ENCODE assay signal across 19 cellular contexts in genomic region chr6:56235245-56235644, GRCh38. TPM values are rescaled to one million over a fixed set of nuclear protein-coding genes. Genes with fewer than 3 reads are reported as not detected.
DNase-seq lines count a peak whose midpoint lies in the region; TF ChIP-seq lines count a peak whose summit lies in the region.
"Had no signal": no experiment of that assay in that cellular context is flagged by ENCODE, and none has a peak within 500 bp of the region (broad histone marks: within the 10 kb centered on the region; RNA-seq: fewer than 3 reads in every experiment).

No MANE protein-coding gene starts in this region.

- H3K9me3 Mint-ChIP-seq in activated T-helper 2 cell treated with anti-CD3 and anti-CD28 coated beads, Interferon-gamma antibody, Interleukin-2, Interleukin-4, amounts not matched to agents 10 μg/mL and 5 μg/mL and 100 μg/mL, durations not matched to agents 14 hours and 24 hours and 36 hours: no peaks in the 10 kb centered on the region

- no peaks in the 10 kb centered on the region for H3K4me1 Mint-ChIP-seq in activated T-helper 2 cell treated with anti-CD3 and anti-CD28 coated beads, Interferon-gamma antibody, Interleukin-2, Interleukin-4, amounts not matched to agents 10 μg/mL and 5 μg/mL and 100 μg/mL, durations not matched to agents 14 hours and 24 hours and 36 hours (ENCODE audit: low read depth)
- H3K4me1 Mint-ChIP-seq: naive thymus-derived CD4-positive, alpha-beta T cell had no signal

- H3K36me3 Mint-ChIP-seq in activated T-helper 2 cell treated with anti-CD3 and anti-CD28 coated beads, Interferon-gamma antibody, Interleukin-2, Interleukin-4, amounts not matched to agents 10 μg/mL and 5 μg/mL and 100 μg/mL, durations not matched to agents 14 hours and 24 hours and 36 hours (ENCODE audit: low read depth): no peaks in the 10 kb centered on the region
- H3K36me3 Mint-ChIP-seq: naive thymus-derived CD4-positive, alpha-beta T cell had no signal

- H3K9me3 ChIP-seq in skeletal muscle tissue (ENCODE audit: control insufficient read depth in 3 of 3, low read length in 3 of 3) (no peaks in the 10 kb centered on the region), hepatocyte (ENCODE audit: low read depth) (no peaks in the 10 kb centered on the region)
- H3K9me3 ChIP-seq: BLaER1 treated with 17β-estradiol and CSF1 and Interleukin-3, amounts not matched to agents 10 nM and 100 nM; heart left ventricle had no signal

- H3K4me2 ChIP-seq in hepatocyte: no peak overlapping the region
- H3K4me2 ChIP-seq: BLaER1 treated with 17β-estradiol and CSF1 and Interleukin-3, amounts not matched to agents 10 nM and 100 nM; smooth muscle cell had no signal

- H3K4me3 Mint-ChIP-seq in activated T-helper 2 cell treated with anti-CD3 and anti-CD28 coated beads, Interferon-gamma antibody, Interleukin-2, Interleukin-4, amounts not matched to agents 10 μg/mL and 5 μg/mL and 100 μg/mL, durations not matched to agents 14 hours and 24 hours and 36 hours (ENCODE audit: low read depth): no peak overlapping the region
- H3K4me3 Mint-ChIP-seq: naive thymus-derived CD4-positive, alpha-beta T cell had no signal

- no peaks in the 10 kb centered on the region for H3K9me2 ChIP-seq in hepatocyte (replicated peaks; ENCODE audit: insufficient read depth)

- H4K20me1 ChIP-seq in hepatocyte (ENCODE audit: insufficient read depth, poor library complexity, severe bottlenecking): no peaks in the 10 kb centered on the region
- H4K20me1 ChIP-seq: BLaER1 treated with 17β-estradiol and CSF1 and Interleukin-3, amounts not matched to agents 10 nM and 100 nM had no signal

- intact Hi-C loops in activated T-helper 2 cell treated with anti-CD3 and anti-CD28 coated beads, Interferon-gamma antibody, Interleukin-2, Interleukin-4, amounts not matched to agents 10 μg/mL and 5 μg/mL and 100 μg/mL, durations not matched to agents 14 hours and 24 hours and 36 hours (cut with micrococcal nuclease): no loop called here

- no peak overlapping the region for H2AFZ ChIP-seq in hepatocyte
- H2AFZ ChIP-seq: parathyroid adenoma had no signal

- peak; percentile 27 for DNase-seq in LNCaP clone FGC (ENCODE audit: low read depth)
- DNase-seq in astrocyte of the hippocampus (ENCODE audit: low read depth, low spot score): peak; percentile 14
- peak; percentile 66 for DNase-seq in fibroblast of the aortic adventitia (ENCODE audit: low read depth)
- no peak for DNase-seq in NAMALWA (ENCODE audit: low spot score)
- no peak for DNase-seq in hepatocyte (ENCODE audit: low spot score)
- DNase-seq in activated T-helper 2 cell treated with anti-CD3 and anti-CD28 coated beads, Interferon-gamma antibody, Interleukin-2, Interleukin-4, amounts not matched to agents 10 μg/mL and 5 μg/mL and 100 μg/mL, durations not matched to agents 14 hours and 24 hours and 36 hours (ENCODE audit: low spot score): no peak
- DNase-seq: activated CD4-positive, alpha-beta T cell treated with anti-CD3 and anti-CD28 coated beads, Interleukin-2, amount 50 U/mL, for 1 hour; amygdala; GDM1; heart left ventricle; naive thymus-derived CD4-positive, alpha-beta T cell; NCI-H187 treated with DMSO at 0.1 percent for 48 hours; stimulated activated CD8-positive, alpha-beta memory T cell treated with anti-CD3 and anti-CD28 coated beads, Interleukin-4, amount 100 ng/mL, for 48 hours; SW 1271 had no signal

- H3K27ac ChIP-seq in skeletal muscle tissue (ENCODE audit: low read depth, low read length) (peak overlapping the region; percentile 21), hepatocyte (no peak overlapping the region)
- H3K27ac ChIP-seq: BLaER1 treated with 17β-estradiol and CSF1 and Interleukin-3, amounts not matched to agents 10 nM and 100 nM; parathyroid adenoma had no signal

- H3K27me3 Mint-ChIP-seq in activated T-helper 2 cell treated with anti-CD3 and anti-CD28 coated beads, Interferon-gamma antibody, Interleukin-2, Interleukin-4, amounts not matched to agents 10 μg/mL and 5 μg/mL and 100 μg/mL, durations not matched to agents 14 hours and 24 hours and 36 hours (ENCODE audit: low read depth): no peaks in the 10 kb centered on the region
- H3K27me3 Mint-ChIP-seq: naive thymus-derived CD4-positive, alpha-beta T cell had no signal

- no peaks in the 10 kb centered on the region for H3K36me3 ChIP-seq in skeletal muscle tissue (ENCODE audit: control insufficient read depth in 3 of 3, insufficient read depth in 3 of 3, low read length in 3 of 3)
- H3K36me3 ChIP-seq in hepatocyte (replicated peaks; ENCODE audit: insufficient read depth, low read depth): no peaks in the 10 kb centered on the region
- H3K36me3 ChIP-seq: BLaER1 treated with 17β-estradiol and CSF1 and Interleukin-3, amounts not matched to agents 10 nM and 100 nM; heart left ventricle had no signal

- TF ChIP-seq CTCF in LNCaP clone FGC (IDR thresholded peaks at IDR 0.05; ENCODE audit: control insufficient read depth, extremely low read depth, insufficient read depth) (no peak), fibroblast of the aortic adventitia (IDR thresholded peaks at IDR 0.05; ENCODE audit: insufficient read depth, low read length) (no peak), hepatocyte (IDR thresholded peaks at IDR 0.05; ENCODE audit: poor library complexity) (no peak)

- no peak overlapping the region for H3K27ac Mint-ChIP-seq in activated T-helper 2 cell treated with anti-CD3 and anti-CD28 coated beads, Interferon-gamma antibody, Interleukin-2, Interleukin-4, amounts not matched to agents 10 μg/mL and 5 μg/mL and 100 μg/mL, durations not matched to agents 14 hours and 24 hours and 36 hours
- H3K27ac Mint-ChIP-seq: naive thymus-derived CD4-positive, alpha-beta T cell had no signal

- no peaks in the 10 kb centered on the region for H3K27me3 ChIP-seq in skeletal muscle tissue (ENCODE audit: control insufficient read depth in 3 of 3, insufficient read depth in 3 of 3, low read length in 3 of 3)
- no peaks in the 10 kb centered on the region for H3K27me3 ChIP-seq in hepatocyte
- H3K27me3 ChIP-seq: BLaER1 treated with 17β-estradiol and CSF1 and Interleukin-3, amounts not matched to agents 10 nM and 100 nM; heart left ventricle had no signal

- H3K4me1 ChIP-seq in skeletal muscle tissue (ENCODE audit: control insufficient read depth in 3 of 3, insufficient read depth in 3 of 3, low read length in 3 of 3): peaks cover 0 to 6% (median 5%) of the 10 kb centered on the region in 3 donors
- no peaks in the 10 kb centered on the region for H3K4me1 ChIP-seq in hepatocyte (ENCODE audit: insufficient read depth)
- H3K4me1 ChIP-seq: parathyroid adenoma had no signal

- 79% methylated on average over 1 of the region's 1 CpG for WGBS in hepatocyte (ENCODE audit: low lambda C conversion rate, missing lambda C conversion rate)

- H3K4me3 ChIP-seq in LNCaP clone FGC (ENCODE audit: low read depth, low read length) (no peak overlapping the region), fibroblast of the aortic adventitia (ENCODE audit: low read depth, low read length) (no peak overlapping the region), skeletal muscle tissue (ENCODE audit: low read length in 3 of 3) (no peak overlapping the region), hepatocyte (no peak overlapping the region)
- H3K4me3 ChIP-seq: BLaER1 treated with 17β-estradiol and CSF1 and Interleukin-3, amounts not matched to agents 10 nM and 100 nM; GM12878; heart left ventricle; smooth muscle cell had no signal

- no peak overlapping the region for H3K9ac ChIP-seq in skeletal muscle tissue (ENCODE audit: low read depth in 1 of 3, low read length in 3 of 3)
- H3K9ac ChIP-seq: BLaER1 treated with 17β-estradiol and CSF1 and Interleukin-3, amounts not matched to agents 10 nM and 100 nM; parathyroid adenoma had no signal

- no peaks in the 10 kb centered on the region for H3K79me2 ChIP-seq in hepatocyte
- H3K79me2 ChIP-seq: parathyroid adenoma had no signal

RNA-seq across cellular contexts. Expression of gene COL21A1, which starts 12.1 kb away (rescaled TPM):
- total RNA-seq in fibroblast of the aortic adventitia (ENCODE audit: low replicate concordance): 29.0 and 29.5 TPM in 2 replicates
- 91.3 TPM for total RNA-seq in skeletal muscle tissue
- 44.7 and 59.2 TPM in 2 replicates for total RNA-seq in hepatocyte
- 34.5 and 36.2 TPM in 2 replicates for polyA plus RNA-seq in hepatocyte
- not detected in 2 replicates for total RNA-seq in activated T-helper 2 cell treated with anti-CD3 and anti-CD28 coated beads, Interferon-gamma antibody, Interleukin-2, Interleukin-4, amounts not matched to agents 10 μg/mL and 5 μg/mL and 100 μg/mL, durations not matched to agents 14 hours and 24 hours and 36 hours
- total RNA-seq: GM12878; naive thymus-derived CD4-positive, alpha-beta T cell had no signal
- polyA plus RNA-seq: naive thymus-derived CD4-positive, alpha-beta T cell had no signal

Comparison
In these comparisons a context has a peak if more than half of its experiments do, and no peak if none do; other contexts are left out.
1. DNase-seq: peak in LNCaP clone FGC (single experiment), astrocyte of the hippocampus (single experiment) and fibroblast of the aortic adventitia (single experiment); none in NAMALWA (single experiment), hepatocyte (single experiment) and activated T-helper 2 cell treated with anti-CD3 and anti-CD28 coated beads, Interferon-gamma antibody, Interleukin-2, Interleukin-4, amounts not matched to agents 10 μg/mL and 5 μg/mL and 100 μg/mL, durations not matched to agents 14 hours and 24 hours and 36 hours (single experiment).
2. RNA of gene COL21A1, which starts 12.1 kb away (total RNA-seq): 91.3 TPM in skeletal muscle tissue (single experiment), 44.7 to 59.2 TPM in hepatocyte and 29.0 to 29.5 TPM in fibroblast of the aortic adventitia; not detected in activated T-helper 2 cell treated with anti-CD3 and anti-CD28 coated beads, Interferon-gamma antibody, Interleukin-2, Interleukin-4, amounts not matched to agents 10 μg/mL and 5 μg/mL and 100 μg/mL, durations not matched to agents 14 hours and 24 hours and 36 hours; every median in the first group is over 10 times any median in the second.